Comparison of ENCODE assay signal across 1 cellular context in the genomic region with DNA sequence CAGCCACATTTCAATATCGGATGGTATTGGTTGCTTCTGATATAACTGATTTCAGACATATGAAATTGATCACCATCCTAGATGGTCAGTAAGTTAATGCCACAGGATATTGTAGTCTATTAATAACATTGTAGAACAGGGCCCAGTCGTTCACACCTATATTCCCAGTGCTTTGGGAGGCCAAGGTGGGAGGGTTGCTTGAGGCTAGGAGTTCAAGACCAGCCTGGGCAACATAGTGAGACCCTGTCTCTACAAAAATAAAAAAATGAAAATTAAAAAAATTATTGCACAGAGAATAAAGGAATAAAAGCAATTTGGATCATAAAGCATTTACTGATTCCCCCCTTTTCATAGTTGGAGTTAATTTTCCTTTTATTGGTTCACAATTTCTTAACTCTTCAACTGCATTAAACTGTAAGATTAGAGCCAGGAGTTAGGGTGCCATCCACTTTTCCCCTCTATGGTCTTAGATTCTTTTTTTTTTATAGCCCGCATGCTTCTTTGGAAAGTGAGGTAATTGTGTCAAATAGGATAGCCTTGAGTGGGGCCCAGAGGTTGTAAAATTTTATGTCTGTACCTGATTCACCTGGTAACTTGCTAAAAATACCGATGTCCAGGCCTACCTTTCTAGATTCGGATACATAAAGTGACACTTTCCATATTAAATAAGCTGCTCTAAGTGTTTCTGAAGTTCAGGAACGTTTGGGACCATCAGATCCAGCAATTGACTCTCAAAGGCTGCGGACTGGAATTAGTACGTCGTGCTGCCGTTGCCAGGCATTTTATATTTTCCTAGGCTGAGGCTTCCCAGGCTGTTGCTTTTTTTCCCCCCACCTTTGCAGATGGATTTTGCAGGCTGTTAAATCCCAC.
TF ChIP-seq lines count a peak whose summit lies in the region.

No MANE protein-coding gene starts in this region.

TF ChIP-seq in H1, 55 proteins besides CTCF, POLR2A, EP300 and RAD21:
- TF ChIP-seq TAF1 (IDR thresholded peaks at IDR 0.05; ENCODE audit: low read depth, low read length), result no peak
- TF ChIP-seq GABPA (IDR thresholded peaks at IDR 0.05; ENCODE audit: borderline replicate concordance, insufficient read depth, low read length), result no peak
- TF ChIP-seq HDAC2 (IDR thresholded peaks at IDR 0.05; ENCODE audit: borderline replicate concordance in 1 of 2, low read depth in 2 of 2, low read length in 2 of 2), result no peak
- TF ChIP-seq HDAC6 (IDR thresholded peaks at IDR 0.05; ENCODE audit: low read depth, low read length), result no peak
- TF ChIP-seq, protein P1, sequence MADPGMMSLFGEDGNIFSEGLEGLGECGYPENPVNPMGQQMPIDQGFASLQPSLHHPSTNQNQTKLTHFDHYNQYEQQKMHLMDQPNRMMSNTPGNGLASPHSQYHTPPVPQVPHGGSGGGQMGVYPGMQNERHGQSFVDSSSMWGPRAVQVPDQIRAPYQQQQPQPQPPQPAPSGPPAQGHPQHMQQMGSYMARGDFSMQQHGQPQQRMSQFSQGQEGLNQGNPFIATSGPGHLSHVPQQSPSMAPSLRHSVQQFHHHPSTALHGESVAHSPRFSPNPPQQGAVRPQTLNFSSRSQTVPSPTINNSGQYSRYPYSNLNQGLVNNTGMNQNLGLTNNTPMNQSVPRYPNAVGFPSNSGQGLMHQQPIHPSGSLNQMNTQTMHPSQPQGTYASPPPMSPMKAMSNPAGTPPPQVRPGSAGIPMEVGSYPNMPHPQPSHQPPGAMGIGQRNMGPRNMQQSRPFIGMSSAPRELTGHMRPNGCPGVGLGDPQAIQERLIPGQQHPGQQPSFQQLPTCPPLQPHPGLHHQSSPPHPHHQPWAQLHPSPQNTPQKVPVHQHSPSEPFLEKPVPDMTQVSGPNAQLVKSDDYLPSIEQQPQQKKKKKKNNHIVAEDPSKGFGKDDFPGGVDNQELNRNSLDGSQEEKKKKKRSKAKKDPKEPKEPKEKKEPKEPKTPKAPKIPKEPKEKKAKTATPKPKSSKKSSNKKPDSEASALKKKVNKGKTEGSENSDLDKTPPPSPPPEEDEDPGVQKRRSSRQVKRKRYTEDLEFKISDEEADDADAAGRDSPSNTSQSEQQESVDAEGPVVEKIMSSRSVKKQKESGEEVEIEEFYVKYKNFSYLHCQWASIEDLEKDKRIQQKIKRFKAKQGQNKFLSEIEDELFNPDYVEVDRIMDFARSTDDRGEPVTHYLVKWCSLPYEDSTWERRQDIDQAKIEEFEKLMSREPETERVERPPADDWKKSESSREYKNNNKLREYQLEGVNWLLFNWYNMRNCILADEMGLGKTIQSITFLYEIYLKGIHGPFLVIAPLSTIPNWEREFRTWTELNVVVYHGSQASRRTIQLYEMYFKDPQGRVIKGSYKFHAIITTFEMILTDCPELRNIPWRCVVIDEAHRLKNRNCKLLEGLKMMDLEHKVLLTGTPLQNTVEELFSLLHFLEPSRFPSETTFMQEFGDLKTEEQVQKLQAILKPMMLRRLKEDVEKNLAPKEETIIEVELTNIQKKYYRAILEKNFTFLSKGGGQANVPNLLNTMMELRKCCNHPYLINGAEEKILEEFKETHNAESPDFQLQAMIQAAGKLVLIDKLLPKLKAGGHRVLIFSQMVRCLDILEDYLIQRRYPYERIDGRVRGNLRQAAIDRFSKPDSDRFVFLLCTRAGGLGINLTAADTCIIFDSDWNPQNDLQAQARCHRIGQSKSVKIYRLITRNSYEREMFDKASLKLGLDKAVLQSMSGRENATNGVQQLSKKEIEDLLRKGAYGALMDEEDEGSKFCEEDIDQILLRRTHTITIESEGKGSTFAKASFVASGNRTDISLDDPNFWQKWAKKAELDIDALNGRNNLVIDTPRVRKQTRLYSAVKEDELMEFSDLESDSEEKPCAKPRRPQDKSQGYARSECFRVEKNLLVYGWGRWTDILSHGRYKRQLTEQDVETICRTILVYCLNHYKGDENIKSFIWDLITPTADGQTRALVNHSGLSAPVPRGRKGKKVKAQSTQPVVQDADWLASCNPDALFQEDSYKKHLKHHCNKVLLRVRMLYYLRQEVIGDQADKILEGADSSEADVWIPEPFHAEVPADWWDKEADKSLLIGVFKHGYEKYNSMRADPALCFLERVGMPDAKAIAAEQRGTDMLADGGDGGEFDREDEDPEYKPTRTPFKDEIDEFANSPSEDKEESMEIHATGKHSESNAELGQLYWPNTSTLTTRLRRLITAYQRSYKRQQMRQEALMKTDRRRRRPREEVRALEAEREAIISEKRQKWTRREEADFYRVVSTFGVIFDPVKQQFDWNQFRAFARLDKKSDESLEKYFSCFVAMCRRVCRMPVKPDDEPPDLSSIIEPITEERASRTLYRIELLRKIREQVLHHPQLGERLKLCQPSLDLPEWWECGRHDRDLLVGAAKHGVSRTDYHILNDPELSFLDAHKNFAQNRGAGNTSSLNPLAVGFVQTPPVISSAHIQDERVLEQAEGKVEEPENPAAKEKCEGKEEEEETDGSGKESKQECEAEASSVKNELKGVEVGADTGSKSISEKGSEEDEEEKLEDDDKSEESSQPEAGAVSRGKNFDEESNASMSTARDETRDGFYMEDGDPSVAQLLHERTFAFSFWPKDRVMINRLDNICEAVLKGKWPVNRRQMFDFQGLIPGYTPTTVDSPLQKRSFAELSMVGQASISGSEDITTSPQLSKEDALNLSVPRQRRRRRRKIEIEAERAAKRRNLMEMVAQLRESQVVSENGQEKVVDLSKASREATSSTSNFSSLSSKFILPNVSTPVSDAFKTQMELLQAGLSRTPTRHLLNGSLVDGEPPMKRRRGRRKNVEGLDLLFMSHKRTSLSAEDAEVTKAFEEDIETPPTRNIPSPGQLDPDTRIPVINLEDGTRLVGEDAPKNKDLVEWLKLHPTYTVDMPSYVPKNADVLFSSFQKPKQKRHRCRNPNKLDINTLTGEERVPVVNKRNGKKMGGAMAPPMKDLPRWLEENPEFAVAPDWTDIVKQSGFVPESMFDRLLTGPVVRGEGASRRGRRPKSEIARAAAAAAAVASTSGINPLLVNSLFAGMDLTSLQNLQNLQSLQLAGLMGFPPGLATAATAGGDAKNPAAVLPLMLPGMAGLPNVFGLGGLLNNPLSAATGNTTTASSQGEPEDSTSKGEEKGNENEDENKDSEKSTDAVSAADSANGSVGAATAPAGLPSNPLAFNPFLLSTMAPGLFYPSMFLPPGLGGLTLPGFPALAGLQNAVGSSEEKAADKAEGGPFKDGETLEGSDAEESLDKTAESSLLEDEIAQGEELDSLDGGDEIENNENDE (IDR thresholded peaks at IDR 0.05; ENCODE audit: insufficient replicate concordance, low read length), result no peak
TF ChIP-seq in H1: peak in this region for 0.
